8 cellular contexts compared by ENCODE assay signal in the genomic region with DNA sequence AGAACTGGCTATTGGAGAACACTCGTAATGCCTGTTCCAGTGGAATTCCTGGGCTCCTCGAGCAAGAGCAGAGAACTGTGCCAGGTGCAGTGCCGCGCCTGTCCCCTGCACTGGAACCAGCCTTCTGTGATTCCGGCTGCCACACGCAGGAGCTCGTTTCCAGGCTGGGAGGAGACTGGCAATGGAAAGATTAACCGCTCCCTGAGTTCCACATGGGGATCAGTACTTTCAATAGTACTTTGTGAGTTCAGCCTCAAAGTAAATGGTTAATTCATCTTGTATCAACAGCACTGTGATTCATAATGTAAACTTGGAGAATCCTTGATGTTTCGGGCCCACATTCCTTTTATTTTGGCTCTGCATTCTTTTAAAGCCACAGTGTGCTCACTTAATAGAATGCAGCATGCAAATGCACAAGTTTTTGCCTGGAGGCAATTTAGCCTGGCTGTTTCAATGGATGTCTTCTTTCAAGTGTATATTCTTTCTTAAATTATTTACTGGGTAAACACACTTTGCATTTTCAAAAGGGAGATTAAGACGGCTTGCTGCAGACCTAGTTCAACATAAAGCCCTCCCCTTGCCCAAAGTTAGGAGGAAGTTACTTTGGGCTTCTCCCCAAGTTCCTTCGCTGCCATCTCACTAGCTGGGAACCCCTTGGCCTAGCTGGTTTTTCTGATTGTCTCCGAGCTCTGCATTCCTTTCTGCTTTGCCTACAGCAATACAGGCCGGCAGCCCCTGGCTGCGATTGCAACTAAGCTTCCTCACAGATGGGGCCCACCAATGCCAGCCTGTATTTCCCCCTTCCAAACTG.
A peak's percentile ranks its signal among the peaks of the same experiment; 100 is the strongest.
DNase-seq lines count a peak whose midpoint lies in the region; ATAC-seq and TF ChIP-seq lines count a peak whose summit lies in the region.

No MANE protein-coding gene starts in this region.

- no peaks in the 10 kb centered on the region for H3K27me3 Mint-ChIP-seq in activated T-cell treated with anti-CD3 and anti-CD28 coated beads, Interleukin-2, amount 50 U/mL, for 24 hours

- H3K4me3 ChIP-seq in HFF-Myc (replicated peaks; ENCODE audit: low read depth, low read length) (no peak overlapping the region), astrocyte of the cerebellum (ENCODE audit: low read depth, low read length) (peak overlapping the region; percentile 23)

- no peak for ATAC-seq in HG03025 (IDR thresholded peaks at IDR 0.05; ENCODE audit: low FRiP score, unreplicated experiment)

- TF ChIP-seq CTCF in HFF-Myc (IDR thresholded peaks at IDR 0.05; ENCODE audit: low read depth, low read length, missing control alignments), result no peak
- TF ChIP-seq CTCF in astrocyte of the cerebellum (IDR thresholded peaks at IDR 0.05; ENCODE audit: low read depth, low read length, missing control alignments), result no peak

- H3K36me3 Mint-ChIP-seq in activated T-cell treated with anti-CD3 and anti-CD28 coated beads, Interleukin-2, amount 50 U/mL, for 24 hours (ENCODE audit: low read depth), result peaks cover 56% of the 10 kb centered on the region

- in situ Hi-C loops in astrocyte of the cerebellum (cut with HindIII; ENCODE audit: low sequenced_read_pairs), result no loop called here

- no peak overlapping the region for H3K4me3 Mint-ChIP-seq in activated T-cell treated with anti-CD3 and anti-CD28 coated beads, Interleukin-2, amount 50 U/mL, for 24 hours

- H3K4me1 Mint-ChIP-seq in activated T-cell treated with anti-CD3 and anti-CD28 coated beads, Interleukin-2, amount 50 U/mL, for 24 hours (ENCODE audit: low read depth), result peaks cover 18% of the 10 kb centered on the region

- DNase-seq in HFF-Myc (ENCODE audit: extremely low read depth, low read depth), result peak; percentile 94
- peak; percentile 95 for DNase-seq in astrocyte of the cerebellum (ENCODE audit: low read depth)
- peak; percentile 92 for DNase-seq in islet precursor cell
- peak; percentile 85 for DNase-seq in stromal cell of bone marrow (ENCODE audit: low read depth)
- DNase-seq in activated T-cell treated with anti-CD3 and anti-CD28 coated beads, Interleukin-2, amount 50 U/mL, for 24 hours, result no peak
- DNase-seq in NCI-H187 treated with DMSO at 0.1 percent for 48 hours (lab: John Stamatoyannopoulos, UW), result no peak
- DNase-seq in SKM-1 treated with dmso at 0.1 percent for 144 hours (lab: John Stamatoyannopoulos, UW; ENCODE audit: unreplicated experiment), result no peak

- H3K9me3 Mint-ChIP-seq in activated T-cell treated with anti-CD3 and anti-CD28 coated beads, Interleukin-2, amount 50 U/mL, for 24 hours, result no peaks in the 10 kb centered on the region

- no peak overlapping the region for H3K27ac Mint-ChIP-seq in activated T-cell treated with anti-CD3 and anti-CD28 coated beads, Interleukin-2, amount 50 U/mL, for 24 hours

Comparison
In these comparisons a context has a peak if more than half of its experiments do, and no peak if none do; other contexts are left out.
1. DNase-seq: peak in HFF-Myc (single experiment), astrocyte of the cerebellum (single experiment), islet precursor cell (single experiment) and stromal cell of bone marrow (single experiment); none in activated T-cell treated with anti-CD3 and anti-CD28 coated beads, Interleukin-2, amount 50 U/mL, for 24 hours (single experiment), NCI-H187 treated with DMSO at 0.1 percent for 48 hours (single experiment) and SKM-1 treated with dmso at 0.1 percent for 144 hours (single experiment).